ENCODE assay signal across 14 cellular contexts in the genomic region with DNA sequence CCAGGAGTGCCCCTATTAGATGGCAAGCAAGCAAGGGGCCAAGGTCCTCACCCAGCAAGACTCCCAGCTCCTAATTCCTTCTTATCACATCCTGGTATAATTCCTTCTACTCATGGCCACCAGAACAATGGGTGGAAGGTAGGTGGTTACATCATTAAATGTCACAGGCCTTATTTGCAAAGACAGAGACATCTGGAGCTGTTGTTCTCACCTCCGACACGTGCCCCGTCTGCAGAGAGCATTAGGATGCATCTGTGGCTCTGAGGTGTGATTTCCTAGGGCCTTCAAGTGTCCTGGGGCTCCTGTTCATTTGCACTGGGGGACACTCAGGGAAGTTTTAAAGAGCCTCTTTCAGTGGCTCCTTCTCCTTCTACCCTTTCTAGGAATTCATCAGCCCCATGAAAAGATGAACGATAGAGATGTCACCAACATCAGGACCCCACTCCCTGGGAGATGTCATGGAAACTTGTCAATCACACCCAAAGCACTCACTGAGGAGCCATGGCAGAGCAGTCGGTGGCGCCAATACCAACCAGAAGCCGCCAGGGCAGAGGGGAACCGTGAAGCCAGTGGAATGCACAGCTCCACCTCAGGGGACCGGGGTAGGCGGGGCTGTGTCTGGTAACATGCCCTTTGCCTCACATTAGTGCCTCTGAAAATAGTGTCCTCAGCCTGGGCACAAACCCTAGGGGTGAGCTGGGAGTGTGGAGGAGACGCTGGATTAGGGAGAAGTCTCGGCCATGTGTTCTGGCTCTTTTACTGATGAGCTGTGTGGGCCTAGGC. TPM values are rescaled to one million over a fixed set of nuclear protein-coding genes. Genes with fewer than 3 reads are reported as not detected.
DNase-seq lines count a peak whose midpoint lies in the region; TF ChIP-seq lines count a peak whose summit lies in the region.
"Had no signal": no experiment of that assay in that cellular context is flagged by ENCODE, and none has a peak within 500 bp of the region (broad histone marks: within the 10 kb centered on the region; RNA-seq: fewer than 3 reads in every experiment).

No MANE protein-coding gene starts in this region.

- no peaks in the 10 kb centered on the region for H3K27me3 Mint-ChIP-seq in activated CD4-positive, alpha-beta T cell treated with anti-CD3 and anti-CD28 coated beads, Interleukin-2, amount 10 ng/mL, durations not matched to agents 7 days and 5 days
- no peaks in the 10 kb centered on the region for H3K27me3 Mint-ChIP-seq in Calu3 (ENCODE audit: unreplicated experiment)

- POLR2A ChIA-PET in activated CD4-positive, alpha-beta T cell treated with anti-CD3 and anti-CD28 coated beads, Interleukin-2, amount 10 ng/mL, durations not matched to agents 7 days and 5 days (lab: Charles Lee), result no interaction called here
- POLR2A ChIA-PET in RWPE1 (lab: Yijun Ruan, JAX; ENCODE audit: low non-redundant PET), result no interaction called here

- no peaks in the 10 kb centered on the region for H3K9me3 Mint-ChIP-seq in activated CD4-positive, alpha-beta T cell treated with anti-CD3 and anti-CD28 coated beads, Interleukin-2, amount 10 ng/mL, durations not matched to agents 7 days and 5 days
- H3K9me3 Mint-ChIP-seq in Calu3 (ENCODE audit: low read depth, unreplicated experiment), result no peaks in the 10 kb centered on the region

- H3K27ac ChIP-seq in coronary artery (no peak overlapping the region), RWPE1 (no peak overlapping the region)

- no TSS peak for BruUV-seq in Calu3 (replicated peaks; lab: Mats Ljungman, UMichigan)

- H3K36me3 Mint-ChIP-seq in activated CD4-positive, alpha-beta T cell treated with anti-CD3 and anti-CD28 coated beads, Interleukin-2, amount 10 ng/mL, durations not matched to agents 7 days and 5 days (ENCODE audit: low read depth), result peaks cover 27% of the 10 kb centered on the region
- H3K36me3 Mint-ChIP-seq in Calu3 (ENCODE audit: insufficient read depth, unreplicated experiment), result peaks cover 29% of the 10 kb centered on the region

- intact Hi-C loops in Calu3 (cut with micrococcal nuclease; ENCODE audit: unreplicated experiment), result no loop called here

- peak overlapping the region; percentile 19 for H3K4me3 Mint-ChIP-seq in activated CD4-positive, alpha-beta T cell treated with anti-CD3 and anti-CD28 coated beads, Interleukin-2, amount 10 ng/mL, durations not matched to agents 7 days and 5 days
- no peak overlapping the region for H3K4me3 Mint-ChIP-seq in Calu3 (ENCODE audit: low read depth, unreplicated experiment)

- CTCF ChIA-PET in activated CD4-positive, alpha-beta T cell treated with anti-CD3 and anti-CD28 coated beads, Interleukin-2, amount 10 ng/mL, durations not matched to agents 7 days and 5 days (lab: Charles Lee), result interaction anchor here (0.7 to 3.5 kb wide), 10 partner anchors 9 to 674 kb away, joined by 3 to 22 read pairs (median 4); no protein-coding TSS in a partner anchor
- CTCF ChIA-PET in RWPE1 (lab: Yijun Ruan, JAX), result interaction anchor here (0.7 kb wide), 1 partner anchor 129 kb away, joined by 3 read pairs; no protein-coding TSS in a partner anchor
- CTCF ChIA-PET in Calu3 (lab: Charles Lee), result no interaction called here

- peaks cover 91% of the 10 kb centered on the region for H3K4me1 Mint-ChIP-seq in activated CD4-positive, alpha-beta T cell treated with anti-CD3 and anti-CD28 coated beads, Interleukin-2, amount 10 ng/mL, durations not matched to agents 7 days and 5 days
- H3K4me1 Mint-ChIP-seq in Calu3 (ENCODE audit: low read depth, unreplicated experiment), result peaks cover 21% of the 10 kb centered on the region

- no peak overlapping the region for H3K4me3 ChIP-seq in coronary artery
- H3K4me3 ChIP-seq: esophagus squamous epithelium, HAP-1 had no signal

- DNase-seq in activated CD8-positive, alpha-beta memory T cell treated with anti-CD3 and anti-CD28 coated beads, Interleukin-2, amount 50 U/mL, for 48 hours, result peak; percentile 63
- no peak for DNase-seq in activated CD8-positive, alpha-beta memory T cell treated with anti-CD3 and anti-CD28 coated beads for 24 hours
- peak; percentile 40 for DNase-seq in activated CD4-positive, alpha-beta T cell treated with anti-CD3 and anti-CD28 coated beads, Interleukin-2, amount 10 ng/mL, durations not matched to agents 7 days and 5 days
- peak; percentile 72 for DNase-seq in coronary artery (ENCODE audit: low spot score)
- DNase-seq in stimulated activated CD4-positive, alpha-beta T cell treated with anti-CD3 and anti-CD28 coated beads, Interleukin-4, amount 100 ng/mL, for 1 hour, result peak; percentile 30
- DNase-seq in RWPE1 (ENCODE audit: low spot score), result no peak
- no peak for DNase-seq in Calu3
- DNase-seq in GM19238 (ENCODE audit: insufficient read length, low spot score), result no peak
- DNase-seq: activated CD4-positive, CD25-positive, alpha-beta regulatory T cell treated with anti-CD3 and anti-CD28 coated beads, Interleukin-2, amount 50 U/mL, for 72 hours; esophagus squamous epithelium; NCI-H524; PC-3; retina had no signal

- H3K27ac Mint-ChIP-seq in activated CD4-positive, alpha-beta T cell treated with anti-CD3 and anti-CD28 coated beads, Interleukin-2, amount 10 ng/mL, durations not matched to agents 7 days and 5 days, result peak overlapping the region; percentile 94
- H3K27ac Mint-ChIP-seq in Calu3 (ENCODE audit: unreplicated experiment), result no peak overlapping the region

- TF ChIP-seq CTCF in coronary artery (IDR thresholded peaks at IDR 0.05), result no peak
- TF ChIP-seq CTCF in RWPE1 (conservative IDR thresholded peaks at IDR 0.05; ENCODE audit: low read depth), result no peak
- TF ChIP-seq CTCF in Calu3 (IDR thresholded peaks at IDR 0.05; ENCODE audit: unreplicated experiment), result no peak

RNA-seq across cellular contexts. Expression of a gene that starts 2.9 kb away (rescaled TPM):
- 10 to 100 TPM; 69.0 to 76.1 TPM for total RNA-seq in activated CD4-positive, alpha-beta T cell treated with anti-CD3 and anti-CD28 coated beads, Interleukin-2, amount 10 ng/mL, durations not matched to agents 7 days and 5 days
- 27.2 and 28.8 TPM in 2 replicates for total RNA-seq in Calu3 (2022)

RNA-seq across cellular contexts. Expression of a gene that starts 32.7 kb away (rescaled TPM):
- total RNA-seq in activated CD4-positive, alpha-beta T cell treated with anti-CD3 and anti-CD28 coated beads, Interleukin-2, amount 10 ng/mL, durations not matched to agents 7 days and 5 days, result 10 to 100 TPM; 31.3 to 35.8 TPM
- total RNA-seq in Calu3 (2022), result 17.7 and 19.4 TPM in 2 replicates

Comparison
In these comparisons a context has a peak if more than half of its experiments do, and no peak if none do; other contexts are left out.
1. DNase-seq: peak in activated CD8-positive, alpha-beta memory T cell treated with anti-CD3 and anti-CD28 coated beads, Interleukin-2, amount 50 U/mL, for 48 hours (single experiment), activated CD4-positive, alpha-beta T cell treated with anti-CD3 and anti-CD28 coated beads, Interleukin-2, amount 10 ng/mL, durations not matched to agents 7 days and 5 days (single experiment), coronary artery (single experiment) and stimulated activated CD4-positive, alpha-beta T cell treated with anti-CD3 and anti-CD28 coated beads, Interleukin-4, amount 100 ng/mL, for 1 hour (single experiment); none in activated CD8-positive, alpha-beta memory T cell treated with anti-CD3 and anti-CD28 coated beads for 24 hours (single experiment), RWPE1 (single experiment), Calu3 (single experiment) and GM19238 (single experiment).